Comparison of ENCODE assay signal across 2 cellular contexts in genomic region chr5:121573844-121574243, GRCh38.
TF ChIP-seq lines count a peak whose summit lies in the region.

No MANE protein-coding gene starts in this region.

TF ChIP-seq in SK-N-SH, 30 proteins besides CTCF, POLR2A, EP300 and RAD21 (continued from another document):
- TF ChIP-seq, protein P1, sequence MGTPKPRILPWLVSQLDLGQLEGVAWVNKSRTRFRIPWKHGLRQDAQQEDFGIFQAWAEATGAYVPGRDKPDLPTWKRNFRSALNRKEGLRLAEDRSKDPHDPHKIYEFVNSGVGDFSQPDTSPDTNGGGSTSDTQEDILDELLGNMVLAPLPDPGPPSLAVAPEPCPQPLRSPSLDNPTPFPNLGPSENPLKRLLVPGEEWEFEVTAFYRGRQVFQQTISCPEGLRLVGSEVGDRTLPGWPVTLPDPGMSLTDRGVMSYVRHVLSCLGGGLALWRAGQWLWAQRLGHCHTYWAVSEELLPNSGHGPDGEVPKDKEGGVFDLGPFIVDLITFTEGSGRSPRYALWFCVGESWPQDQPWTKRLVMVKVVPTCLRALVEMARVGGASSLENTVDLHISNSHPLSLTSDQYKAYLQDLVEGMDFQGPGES (IDR thresholded peaks at IDR 0.05; ENCODE audit: low read depth, low read length), result no peak
- TF ChIP-seq RFX5 (IDR thresholded peaks at IDR 0.05; ENCODE audit: low read length), result no peak
- TF ChIP-seq, protein P2, sequence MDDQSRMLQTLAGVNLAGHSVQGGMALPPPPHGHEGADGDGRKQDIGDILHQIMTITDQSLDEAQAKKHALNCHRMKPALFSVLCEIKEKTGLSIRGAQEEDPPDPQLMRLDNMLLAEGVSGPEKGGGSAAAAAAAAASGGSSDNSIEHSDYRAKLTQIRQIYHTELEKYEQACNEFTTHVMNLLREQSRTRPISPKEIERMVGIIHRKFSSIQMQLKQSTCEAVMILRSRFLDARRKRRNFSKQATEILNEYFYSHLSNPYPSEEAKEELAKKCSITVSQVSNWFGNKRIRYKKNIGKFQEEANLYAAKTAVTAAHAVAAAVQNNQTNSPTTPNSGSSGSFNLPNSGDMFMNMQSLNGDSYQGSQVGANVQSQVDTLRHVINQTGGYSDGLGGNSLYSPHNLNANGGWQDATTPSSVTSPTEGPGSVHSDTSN (IDR thresholded peaks at IDR 0.05), result no peak
- no peak for TF ChIP-seq POLR2AphosphoS5 (IDR thresholded peaks at IDR 0.05; ENCODE audit: low read depth, low read length)
- TF ChIP-seq FOXJ3 (CRISPR knock-in tag; IDR thresholded peaks at IDR 0.05), result no peak
- no peak for TF ChIP-seq ZBTB33 (IDR thresholded peaks at IDR 0.05; ENCODE audit: borderline replicate concordance, low read depth)
- TF ChIP-seq MEF2A (IDR thresholded peaks at IDR 0.05; ENCODE audit: borderline replicate concordance, low read depth), result no peak
- TF ChIP-seq SMC3 (IDR thresholded peaks at IDR 0.05; ENCODE audit: low read depth, low read length), result no peak
- TF ChIP-seq TAF1 (IDR thresholded peaks at IDR 0.05; ENCODE audit: borderline replicate concordance, low read depth, low read length), result no peak
- TF ChIP-seq FOSL2 (IDR thresholded peaks at IDR 0.05; ENCODE audit: borderline replicate concordance, low read depth), result no peak
- no peak for TF ChIP-seq RCOR1 (IDR thresholded peaks at IDR 0.05; ENCODE audit: low read length)
- no peak for TF ChIP-seq CHD2 (IDR thresholded peaks at IDR 0.05; ENCODE audit: low read length, partially characterized antibody)
- no peak for TF ChIP-seq SIN3A (IDR thresholded peaks at IDR 0.05; ENCODE audit: borderline replicate concordance, low read depth, low read length)
- no peak for TF ChIP-seq MXI1 (IDR thresholded peaks at IDR 0.05; ENCODE audit: low read depth, low read length)

TF ChIP-seq in GM23338, 12 proteins besides CTCF, POLR2A, EP300 and RAD21 (continued from another document):
- TF ChIP-seq REST (IDR thresholded peaks at IDR 0.05; ENCODE audit: unreplicated experiment) (no peak), ZNF331 (CRISPR knock-in tag; IDR thresholded peaks at IDR 0.05; ENCODE audit: low read depth) (no peak), ZNF114 (CRISPR knock-in tag; IDR thresholded peaks at IDR 0.05) (no peak)
- TF ChIP-seq, protein P3, sequence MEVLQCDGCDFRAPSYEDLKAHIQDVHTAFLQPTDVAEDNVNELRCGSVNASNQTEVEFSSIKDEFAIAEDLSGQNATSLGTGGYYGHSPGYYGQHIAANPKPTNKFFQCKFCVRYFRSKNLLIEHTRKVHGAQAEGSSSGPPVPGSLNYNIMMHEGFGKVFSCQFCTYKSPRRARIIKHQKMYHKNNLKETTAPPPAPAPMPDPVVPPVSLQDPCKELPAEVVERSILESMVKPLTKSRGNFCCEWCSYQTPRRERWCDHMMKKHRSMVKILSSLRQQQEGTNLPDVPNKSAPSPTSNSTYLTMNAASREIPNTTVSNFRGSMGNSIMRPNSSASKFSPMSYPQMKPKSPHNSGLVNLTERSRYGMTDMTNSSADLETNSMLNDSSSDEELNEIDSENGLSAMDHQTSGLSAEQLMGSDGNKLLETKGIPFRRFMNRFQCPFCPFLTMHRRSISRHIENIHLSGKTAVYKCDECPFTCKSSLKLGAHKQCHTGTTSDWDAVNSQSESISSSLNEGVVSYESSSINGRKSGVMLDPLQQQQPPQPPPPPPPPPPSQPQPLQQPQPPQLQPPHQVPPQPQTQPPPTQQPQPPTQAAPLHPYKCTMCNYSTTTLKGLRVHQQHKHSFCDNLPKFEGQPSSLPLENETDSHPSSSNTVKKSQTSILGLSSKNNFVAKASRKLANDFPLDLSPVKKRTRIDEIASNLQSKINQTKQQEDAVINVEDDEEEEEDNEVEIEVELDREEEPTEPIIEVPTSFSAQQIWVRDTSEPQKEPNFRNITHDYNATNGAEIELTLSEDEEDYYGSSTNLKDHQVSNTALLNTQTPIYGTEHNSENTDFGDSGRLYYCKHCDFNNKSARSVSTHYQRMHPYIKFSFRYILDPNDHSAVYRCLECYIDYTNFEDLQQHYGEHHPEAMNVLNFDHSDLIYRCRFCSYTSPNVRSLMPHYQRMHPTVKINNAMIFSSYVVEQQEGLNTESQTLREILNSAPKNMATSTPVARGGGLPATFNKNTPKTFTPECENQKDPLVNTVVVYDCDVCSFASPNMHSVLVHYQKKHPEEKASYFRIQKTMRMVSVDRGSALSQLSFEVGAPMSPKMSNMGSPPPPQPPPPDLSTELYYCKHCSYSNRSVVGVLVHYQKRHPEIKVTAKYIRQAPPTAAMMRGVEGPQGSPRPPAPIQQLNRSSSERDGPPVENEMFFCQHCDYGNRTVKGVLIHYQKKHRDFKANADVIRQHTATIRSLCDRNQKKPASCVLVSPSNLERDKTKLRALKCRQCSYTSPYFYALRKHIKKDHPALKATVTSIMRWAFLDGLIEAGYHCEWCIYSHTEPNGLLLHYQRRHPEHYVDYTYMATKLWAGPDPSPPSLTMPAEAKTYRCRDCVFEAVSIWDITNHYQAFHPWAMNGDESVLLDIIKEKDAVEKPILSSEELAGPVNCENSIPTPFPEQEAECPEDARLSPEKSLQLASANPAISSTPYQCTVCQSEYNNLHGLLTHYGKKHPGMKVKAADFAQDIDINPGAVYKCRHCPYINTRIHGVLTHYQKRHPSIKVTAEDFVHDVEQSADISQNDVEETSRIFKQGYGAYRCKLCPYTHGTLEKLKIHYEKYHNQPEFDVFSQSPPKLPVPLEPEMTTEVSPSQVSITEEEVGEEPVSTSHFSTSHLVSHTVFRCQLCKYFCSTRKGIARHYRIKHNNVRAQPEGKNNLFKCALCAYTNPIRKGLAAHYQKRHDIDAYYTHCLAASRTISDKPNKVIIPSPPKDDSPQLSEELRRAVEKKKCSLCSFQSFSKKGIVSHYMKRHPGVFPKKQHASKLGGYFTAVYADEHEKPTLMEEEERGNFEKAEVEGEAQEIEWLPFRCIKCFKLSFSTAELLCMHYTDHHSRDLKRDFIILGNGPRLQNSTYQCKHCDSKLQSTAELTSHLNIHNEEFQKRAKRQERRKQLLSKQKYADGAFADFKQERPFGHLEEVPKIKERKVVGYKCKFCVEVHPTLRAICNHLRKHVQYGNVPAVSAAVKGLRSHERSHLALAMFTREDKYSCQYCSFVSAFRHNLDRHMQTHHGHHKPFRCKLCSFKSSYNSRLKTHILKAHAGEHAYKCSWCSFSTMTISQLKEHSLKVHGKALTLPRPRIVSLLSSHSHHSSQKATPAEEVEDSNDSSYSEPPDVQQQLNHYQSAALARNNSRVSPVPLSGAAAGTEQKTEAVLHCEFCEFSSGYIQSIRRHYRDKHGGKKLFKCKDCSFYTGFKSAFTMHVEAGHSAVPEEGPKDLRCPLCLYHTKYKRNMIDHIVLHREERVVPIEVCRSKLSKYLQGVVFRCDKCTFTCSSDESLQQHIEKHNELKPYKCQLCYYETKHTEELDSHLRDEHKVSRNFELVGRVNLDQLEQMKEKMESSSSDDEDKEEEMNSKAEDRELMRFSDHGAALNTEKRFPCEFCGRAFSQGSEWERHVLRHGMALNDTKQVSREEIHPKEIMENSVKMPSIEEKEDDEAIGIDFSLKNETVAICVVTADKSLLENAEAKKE (CRISPR knock-in tag; IDR thresholded peaks at IDR 0.05), result no peak
